In the genomic region with DNA sequence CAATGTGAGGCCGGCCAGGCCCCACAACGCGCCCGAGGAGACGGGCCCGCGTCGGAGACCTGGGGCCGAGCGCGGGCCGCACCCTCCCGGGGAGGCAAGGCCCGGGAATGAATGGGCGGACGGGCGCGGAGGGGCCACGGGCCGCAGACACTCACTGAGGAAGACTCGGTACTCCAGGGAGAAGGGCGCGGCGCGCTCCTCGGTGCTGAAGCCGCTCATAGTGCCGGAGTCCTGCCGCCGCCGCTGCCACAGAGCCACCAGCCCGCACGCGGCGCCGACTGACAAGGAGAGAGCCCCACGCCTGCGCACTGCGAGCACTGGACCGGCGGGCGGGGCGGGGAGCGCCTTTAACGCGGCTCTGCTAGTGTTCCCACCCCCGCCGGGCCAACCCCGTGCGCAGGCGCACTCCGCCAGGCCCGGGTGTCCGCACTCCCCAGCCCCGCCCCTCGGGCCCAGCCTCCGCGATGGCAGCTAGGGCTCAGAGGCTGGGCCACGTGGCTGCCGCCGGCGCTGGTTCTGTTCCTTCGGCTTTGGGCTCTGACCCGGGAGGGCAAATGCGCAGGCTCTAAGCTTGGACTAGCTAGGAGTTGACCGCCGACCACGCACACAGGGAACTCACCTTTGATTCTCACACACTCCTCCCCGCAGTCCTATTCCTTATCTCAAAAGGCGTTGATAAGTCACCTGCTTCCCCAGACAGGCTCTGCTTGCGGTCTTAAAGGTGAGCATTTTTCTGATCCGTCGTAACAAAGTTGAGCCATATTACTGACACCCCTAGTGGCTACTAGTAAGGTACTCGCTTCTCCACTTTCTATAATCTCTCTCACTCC, we compare ENCODE assay signal across 8 cellular contexts. TPM values are rescaled to one million over a fixed set of nuclear protein-coding genes. Genes with fewer than 3 reads are reported as not detected.
DNase-seq lines count a peak whose midpoint lies in the region; ATAC-seq and TF ChIP-seq lines count a peak whose summit lies in the region.

A gene (minus strand): TSS at position 321 of the 830 bp plus-strand sequence. CDS start 102 bp downstream, at position 219.

- peaks cover 0 to 1% (median 0%) of the 10 kb centered on the region in 7 donors for H3K9me3 Mint-ChIP-seq in CD14-positive monocyte

- H3K27ac ChIP-seq in liver (ENCODE audit: low read depth in 1 of 2, low read length in 2 of 2) = peak within 1 kb of the TSS; percentile 74 to 92

- H3K27ac Mint-ChIP-seq in CD14-positive monocyte = peak within 1 kb of the TSS; percentile 81 to 94 (median 86)

- ATAC-seq in GM19372 (IDR thresholded peaks at IDR 0.05; ENCODE audit: low read depth, unreplicated experiment) = peak; percentile 90
- peak; percentile 62 for ATAC-seq in HG03558 (IDR thresholded peaks at IDR 0.05; ENCODE audit: extremely low read depth, unreplicated experiment)

- H3K4me1 Mint-ChIP-seq in CD14-positive monocyte = peaks cover 12% of the 10 kb centered on the region

- TF ChIP-seq CTCF in CD14-positive monocyte (IDR thresholded peaks at IDR 0.05) (no peak), liver (IDR thresholded peaks at IDR 0.05; ENCODE audit: low read depth, low read length, missing input control) (peak; percentile 38)

- H3K9ac ChIP-seq in liver (ENCODE audit: low read depth in 1 of 2, low read length in 2 of 2) = peak within 1 kb of the TSS; percentile 64 to 96

- H3K4me3 Mint-ChIP-seq in CD14-positive monocyte = peak within 1 kb of the TSS; percentile 96

- intact Hi-C loops in CD14-positive monocyte (cut with micrococcal nuclease) = no loop called here

- WGBS in liver = under 1% methylated on average over 74 of the region's 74 CpGs

- no peaks in the 10 kb centered on the region for H3K27me3 ChIP-seq in liver (ENCODE audit: control insufficient read depth in 4 of 4, insufficient read depth in 4 of 4, low read length in 3 of 4)

- DNase-seq in CD14-positive monocyte (ENCODE audit: low spot score) = peak; percentile 97
- DNase-seq in NCI-H748 treated with DMSO at 0.1 percent for 48 hours (lab: John Stamatoyannopoulos, UW) = peak; percentile 74
- peak; percentile 99 for DNase-seq in activated CD4-positive, alpha-beta T cell treated with anti-CD3 and anti-CD28 coated beads, Interleukin-2, amount 50 U/mL, for 4 hours
- peak; percentile 96 for DNase-seq in dermis blood vessel endothelial cell
- peak; percentile 99 for DNase-seq in stimulated activated CD4-positive, alpha-beta T cell treated with anti-CD3 and anti-CD28 coated beads, Interleukin-4, amount 100 ng/mL, for 24 hours

- peaks cover 0 to 7% (median 3%) of the 10 kb centered on the region in 4 donors for H3K4me1 ChIP-seq in liver (ENCODE audit: control insufficient read depth in 4 of 4, insufficient read depth in 4 of 4, low read length in 3 of 4)

- peaks cover 1 to 9% (median 6%) of the 10 kb centered on the region in 4 donors for H3K36me3 ChIP-seq in liver (ENCODE audit: control insufficient read depth in 4 of 4, insufficient read depth in 3 of 4, low read depth in 1 of 4, low read length in 3 of 4)

- peaks cover 0 to 3% (median 0%) of the 10 kb centered on the region in 3 donors for H3K27me3 Mint-ChIP-seq in CD14-positive monocyte (ENCODE audit: low read depth in 3 of 3)

- peak in 1 of 2 donors; percentile 27 for TF ChIP-seq RAD21 in liver (IDR thresholded peaks at IDR 0.05)

- H3K9me3 ChIP-seq in liver (ENCODE audit: control insufficient read depth in 4 of 4, low read length in 3 of 4) = no peaks in the 10 kb centered on the region

- H3K4me3 ChIP-seq in liver (ENCODE audit: low read depth in 1 of 3, low read length in 3 of 3) = peak within 1 kb of the TSS; percentile 80 to 98 (median 81)

- H3K36me3 Mint-ChIP-seq in CD14-positive monocyte = peaks cover 11 to 18% of the 10 kb centered on the region in 2 donors

TF ChIP-seq in liver, 16 proteins besides CTCF, POLR2A, EP300 and RAD21:
- TF ChIP-seq SP1 (IDR thresholded peaks at IDR 0.05) (peak; percentile 78), YY1 (IDR thresholded peaks at IDR 0.05) (peak; percentile 89), RXRA (IDR thresholded peaks at IDR 0.05) (peak; percentile 28 to 46), JUND (IDR thresholded peaks at IDR 0.05) (no peak), HNF4G (IDR thresholded peaks at IDR 0.05) (no peak), FOXA1 (IDR thresholded peaks at IDR 0.05) (no peak), TAF1 (conservative IDR thresholded peaks at IDR 0.05) (peak; percentile 76), NR2F2 (IDR thresholded peaks at IDR 0.05) (no peak), HNF4A (conservative IDR thresholded peaks at IDR 0.05) (peak; percentile 72 to 78), EGR1 (IDR thresholded peaks at IDR 0.05; ENCODE audit: low read depth in 2 of 2) (peak in 1 of 2 donors; percentile 35), FOXA2 (IDR thresholded peaks at IDR 0.05) (no peak), GABPA (IDR thresholded peaks at IDR 0.05 in 1 of 2, conservative IDR thresholded peaks at IDR 0.05 in 1 of 2) (no peak)
- TF ChIP-seq, protein P1, sequence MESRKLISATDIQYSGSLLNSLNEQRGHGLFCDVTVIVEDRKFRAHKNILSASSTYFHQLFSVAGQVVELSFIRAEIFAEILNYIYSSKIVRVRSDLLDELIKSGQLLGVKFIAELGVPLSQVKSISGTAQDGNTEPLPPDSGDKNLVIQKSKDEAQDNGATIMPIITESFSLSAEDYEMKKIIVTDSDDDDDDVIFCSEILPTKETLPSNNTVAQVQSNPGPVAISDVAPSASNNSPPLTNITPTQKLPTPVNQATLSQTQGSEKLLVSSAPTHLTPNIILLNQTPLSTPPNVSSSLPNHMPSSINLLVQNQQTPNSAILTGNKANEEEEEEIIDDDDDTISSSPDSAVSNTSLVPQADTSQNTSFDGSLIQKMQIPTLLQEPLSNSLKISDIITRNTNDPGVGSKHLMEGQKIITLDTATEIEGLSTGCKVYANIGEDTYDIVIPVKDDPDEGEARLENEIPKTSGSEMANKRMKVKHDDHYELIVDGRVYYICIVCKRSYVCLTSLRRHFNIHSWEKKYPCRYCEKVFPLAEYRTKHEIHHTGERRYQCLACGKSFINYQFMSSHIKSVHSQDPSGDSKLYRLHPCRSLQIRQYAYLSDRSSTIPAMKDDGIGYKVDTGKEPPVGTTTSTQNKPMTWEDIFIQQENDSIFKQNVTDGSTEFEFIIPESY (IDR thresholded peaks at IDR 0.05) = no peak
- TF ChIP-seq, protein P2, sequence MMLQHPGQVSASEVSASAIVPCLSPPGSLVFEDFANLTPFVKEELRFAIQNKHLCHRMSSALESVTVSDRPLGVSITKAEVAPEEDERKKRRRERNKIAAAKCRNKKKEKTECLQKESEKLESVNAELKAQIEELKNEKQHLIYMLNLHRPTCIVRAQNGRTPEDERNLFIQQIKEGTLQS (IDR thresholded peaks at IDR 0.05) = no peak
- TF ChIP-seq, protein P3, sequence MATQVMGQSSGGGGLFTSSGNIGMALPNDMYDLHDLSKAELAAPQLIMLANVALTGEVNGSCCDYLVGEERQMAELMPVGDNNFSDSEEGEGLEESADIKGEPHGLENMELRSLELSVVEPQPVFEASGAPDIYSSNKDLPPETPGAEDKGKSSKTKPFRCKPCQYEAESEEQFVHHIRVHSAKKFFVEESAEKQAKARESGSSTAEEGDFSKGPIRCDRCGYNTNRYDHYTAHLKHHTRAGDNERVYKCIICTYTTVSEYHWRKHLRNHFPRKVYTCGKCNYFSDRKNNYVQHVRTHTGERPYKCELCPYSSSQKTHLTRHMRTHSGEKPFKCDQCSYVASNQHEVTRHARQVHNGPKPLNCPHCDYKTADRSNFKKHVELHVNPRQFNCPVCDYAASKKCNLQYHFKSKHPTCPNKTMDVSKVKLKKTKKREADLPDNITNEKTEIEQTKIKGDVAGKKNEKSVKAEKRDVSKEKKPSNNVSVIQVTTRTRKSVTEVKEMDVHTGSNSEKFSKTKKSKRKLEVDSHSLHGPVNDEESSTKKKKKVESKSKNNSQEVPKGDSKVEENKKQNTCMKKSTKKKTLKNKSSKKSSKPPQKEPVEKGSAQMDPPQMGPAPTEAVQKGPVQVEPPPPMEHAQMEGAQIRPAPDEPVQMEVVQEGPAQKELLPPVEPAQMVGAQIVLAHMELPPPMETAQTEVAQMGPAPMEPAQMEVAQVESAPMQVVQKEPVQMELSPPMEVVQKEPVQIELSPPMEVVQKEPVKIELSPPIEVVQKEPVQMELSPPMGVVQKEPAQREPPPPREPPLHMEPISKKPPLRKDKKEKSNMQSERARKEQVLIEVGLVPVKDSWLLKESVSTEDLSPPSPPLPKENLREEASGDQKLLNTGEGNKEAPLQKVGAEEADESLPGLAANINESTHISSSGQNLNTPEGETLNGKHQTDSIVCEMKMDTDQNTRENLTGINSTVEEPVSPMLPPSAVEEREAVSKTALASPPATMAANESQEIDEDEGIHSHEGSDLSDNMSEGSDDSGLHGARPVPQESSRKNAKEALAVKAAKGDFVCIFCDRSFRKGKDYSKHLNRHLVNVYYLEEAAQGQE (IDR thresholded peaks at IDR 0.05) = peak; percentile 13
- TF ChIP-seq, protein P4, sequence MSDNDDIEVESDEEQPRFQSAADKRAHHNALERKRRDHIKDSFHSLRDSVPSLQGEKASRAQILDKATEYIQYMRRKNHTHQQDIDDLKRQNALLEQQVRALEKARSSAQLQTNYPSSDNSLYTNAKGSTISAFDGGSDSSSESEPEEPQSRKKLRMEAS (IDR thresholded peaks at IDR 0.05) = peak; percentile 87

RNA-seq across cellular contexts. Expression of the gene that starts here (rescaled TPM):
- polyA plus RNA-seq in CD14-positive monocyte (100 to 1,000 TPM; 112 to 125 TPM), liver (100 to 1,000 TPM; 107 to 111 TPM)
- total RNA-seq in dermis blood vessel endothelial cell (171 and 240 TPM in 2 replicates), liver (10 to 100 TPM; 91.1 to 92.0 TPM)

Comparison
In these comparisons a context has a peak if more than half of its experiments do, and no peak if none do; other contexts are left out.
1. Peak in every context shown above with its lines: DNase-seq, ATAC-seq, H3K4me3 ChIP-seq and H3K27ac ChIP-seq.